In the genomic region with DNA sequence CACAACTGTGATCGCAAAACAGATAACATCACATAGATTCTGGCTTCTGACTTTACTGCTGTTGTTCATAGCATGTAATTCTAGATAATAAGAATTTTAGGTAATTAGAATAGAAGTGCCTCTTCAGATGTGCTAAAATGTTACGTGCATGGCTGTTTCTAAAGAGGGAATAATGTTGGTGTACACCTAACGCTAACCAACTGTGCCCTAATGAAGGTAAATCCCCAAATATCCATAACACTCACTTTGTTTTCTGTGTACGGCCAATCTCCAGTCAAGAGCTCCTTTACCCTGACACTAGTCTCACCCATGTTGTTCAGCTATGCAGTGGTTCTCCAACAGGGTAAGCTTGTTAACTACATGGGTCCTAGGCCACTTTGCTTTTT, we compare ENCODE assay signal across 1 cellular context.
TF ChIP-seq lines count a peak whose summit lies in the region.

No MANE protein-coding gene starts in this region.

TF ChIP-seq in GM23338, 12 proteins besides CTCF, POLR2A, EP300 and RAD21 (continued from another document):
- TF ChIP-seq ZNF331 (CRISPR knock-in tag; IDR thresholded peaks at IDR 0.05; ENCODE audit: low read depth) (no peak), EZH2phosphoT487 (IDR thresholded peaks at IDR 0.05; ENCODE audit: unreplicated experiment) (no peak)
